12 cellular contexts compared by ENCODE assay signal in genomic region chr13:29937836-29938235, GRCh38.
A peak's percentile ranks its signal among the peaks of the same experiment; 100 is the strongest.
DNase-seq lines count a peak whose midpoint lies in the region; ATAC-seq lines count a peak whose summit lies in the region.
"Had no signal": no experiment of that assay in that cellular context is flagged by ENCODE, and none has a peak within 500 bp of the region (broad histone marks: within the 10 kb centered on the region; RNA-seq: fewer than 3 reads in every experiment).

No MANE protein-coding gene starts in this region.

- no peaks in the 10 kb centered on the region for H3K36me3 ChIP-seq in CD4-positive, alpha-beta memory T cell (ENCODE audit: insufficient read depth, low read length)
- H3K36me3 ChIP-seq: stomach had no signal

- POLR2A ChIA-PET in CD4-positive, alpha-beta memory T cell (lab: Charles Lee; ENCODE audit: partially characterized antibody) = interaction anchor here (1.0 to 10.2 kb wide), 12 partner anchors 12 to 439 kb away, joined by 3 to 263 read pairs (median 29); partner anchors contain the start of gene UBL3

- peaks cover 61 to 99% (median 78%) of the 10 kb centered on the region in 4 donors for H3K4me1 Mint-ChIP-seq in CD4-positive, alpha-beta memory T cell
- H3K4me1 Mint-ChIP-seq in activated naive CD4-positive, alpha-beta T cell treated with anti-CD3 and anti-CD28 coated beads, Interleukin-2, amount 50 U/mL, for 24 hours = peaks cover 43% of the 10 kb centered on the region

- no peaks in the 10 kb centered on the region for H3K9me3 ChIP-seq in CD4-positive, alpha-beta memory T cell (ENCODE audit: control insufficient read depth in 1 of 2, low read length in 2 of 2)
- H3K9me3 ChIP-seq: stomach had no signal

- peak overlapping the region; percentile 59 for H3K27ac ChIP-seq in CD4-positive, alpha-beta memory T cell (ENCODE audit: low read depth, low read length)
- H3K27ac ChIP-seq: stomach had no signal

- no peaks in the 10 kb centered on the region for H3K27me3 ChIP-seq in CD4-positive, alpha-beta memory T cell (ENCODE audit: insufficient read depth, low read length)
- H3K27me3 ChIP-seq: stomach had no signal

- no peaks in the 10 kb centered on the region for H3K27me3 Mint-ChIP-seq in CD4-positive, alpha-beta memory T cell
- H3K27me3 Mint-ChIP-seq in activated naive CD4-positive, alpha-beta T cell treated with anti-CD3 and anti-CD28 coated beads, Interleukin-2, amount 50 U/mL, for 24 hours = no peaks in the 10 kb centered on the region

- H3K4me3 ChIP-seq in CD4-positive, alpha-beta memory T cell (ENCODE audit: low read length in 2 of 2) = peak overlapping the region in 1 of 2 donors; percentile 72
- H3K4me3 ChIP-seq: stomach had no signal

- H3K9me3 Mint-ChIP-seq in CD4-positive, alpha-beta memory T cell = no peaks in the 10 kb centered on the region
- H3K9me3 Mint-ChIP-seq in activated naive CD4-positive, alpha-beta T cell treated with anti-CD3 and anti-CD28 coated beads, Interleukin-2, amount 50 U/mL, for 24 hours = no peaks in the 10 kb centered on the region

- intact Hi-C loops in CD4-positive, alpha-beta memory T cell (cut with micrococcal nuclease) = loop anchor here (1.0 to 10.0 kb wide), 5 partner anchors 167 to 677 kb away; partner anchors contain the start of gene USPL1

- H3K4me1 ChIP-seq in CD4-positive, alpha-beta memory T cell (ENCODE audit: insufficient read depth, low read length) = peaks cover 83% of the 10 kb centered on the region

- CTCF ChIA-PET in CD4-positive, alpha-beta memory T cell (lab: Charles Lee; ENCODE audit: partially characterized antibody) = interaction anchor here (1.0 to 12.7 kb wide), 13 partner anchors 12 to 430 kb away, joined by 3 to 258 read pairs (median 23); partner anchors contain the start of gene UBL3

- H3K36me3 Mint-ChIP-seq in CD4-positive, alpha-beta memory T cell = peaks cover 6 to 36% of the 10 kb centered on the region in 2 donors
- no peaks in the 10 kb centered on the region for H3K36me3 Mint-ChIP-seq in activated naive CD4-positive, alpha-beta T cell treated with anti-CD3 and anti-CD28 coated beads, Interleukin-2, amount 50 U/mL, for 24 hours

- peak overlapping the region; percentile 86 to 97 (median 92) for H3K27ac Mint-ChIP-seq in CD4-positive, alpha-beta memory T cell
- H3K27ac Mint-ChIP-seq in activated naive CD4-positive, alpha-beta T cell treated with anti-CD3 and anti-CD28 coated beads, Interleukin-2, amount 50 U/mL, for 24 hours = peak overlapping the region; percentile 38

- peak; percentile 46 to 59 (median 54) for DNase-seq in CD4-positive, alpha-beta memory T cell
- DNase-seq in HT-29 (ENCODE audit: low spot score) = peak; percentile 24
- DNase-seq in activated CD4-positive, alpha-beta T cell treated with anti-CD3 and anti-CD28 coated beads for 48 hours = peak; percentile 44
- no peak for DNase-seq in MV-4-11 (lab: John Stamatoyannopoulos, UW)
- DNase-seq in NCI-H748 treated with DMSO at 0.1 percent for 48 hours (lab: John Stamatoyannopoulos, UW) = no peak
- DNase-seq: erythroblast, mesendoderm, stomach, SW 1271 had no signal

- H3K4me3 Mint-ChIP-seq in CD4-positive, alpha-beta memory T cell = peak overlapping the region; percentile 86 to 96 (median 94)
- H3K4me3 Mint-ChIP-seq in activated naive CD4-positive, alpha-beta T cell treated with anti-CD3 and anti-CD28 coated beads, Interleukin-2, amount 50 U/mL, for 24 hours = no peak overlapping the region

- ATAC-seq in GM19324 (IDR thresholded peaks at IDR 0.05; ENCODE audit: low FRiP score, unreplicated experiment) = no peak
- ATAC-seq in GM19467 (IDR thresholded peaks at IDR 0.05; ENCODE audit: unreplicated experiment) = no peak

Comparison
In these comparisons a context has a peak if more than half of its experiments do, and no peak if none do; other contexts are left out.
1. DNase-seq: peak in CD4-positive, alpha-beta memory T cell (5 of 5), HT-29 (single experiment) and activated CD4-positive, alpha-beta T cell treated with anti-CD3 and anti-CD28 coated beads for 48 hours (single experiment); none in MV-4-11 (single experiment) and NCI-H748 treated with DMSO at 0.1 percent for 48 hours (single experiment).